In genomic region chr6:34941421-34941820, GRCh38 we compare ENCODE assay signal across 35 cellular contexts.
"Had no signal": no experiment of that assay in that cellular context is flagged by ENCODE, and none has a peak within 500 bp of the region (broad histone marks: within the 10 kb centered on the region; RNA-seq: fewer than 3 reads in every experiment).

No MANE protein-coding gene starts in this region.

- DNase-seq: activated B cell treated with CpG ODN at 0.5 μM for 24 hours; activated CD4-positive, alpha-beta T cell treated with anti-CD3 and anti-CD28 coated beads for 48 hours; activated CD4-positive, alpha-beta T cell treated with anti-CD3 and anti-CD28 coated beads, Interleukin-2, amount 50 U/mL, for 1 hour; activated CD4-positive, alpha-beta T cell treated with anti-CD3 and anti-CD28 coated beads, Interleukin-2, amount 50 U/mL, for 48 hours; activated CD8-positive, alpha-beta memory T cell treated with anti-CD3 and anti-CD28 coated beads for 24 hours; activated CD8-positive, alpha-beta T cell treated with anti-CD3 and anti-CD28 coated beads for 36 hours; activated effector memory CD4-positive, alpha-beta T cell treated with anti-CD3 and anti-CD28 coated beads, Interleukin-2, amount 50 U/mL, for 16 hours; activated naive CD4-positive, alpha-beta T cell treated with anti-CD3 and anti-CD28 coated beads for 36 hours; activated naive CD8-positive, alpha-beta T cell treated with anti-CD3 and anti-CD28 coated beads for 36 hours; activated naive CD8-positive, alpha-beta T cell treated with anti-CD3 and anti-CD28 coated beads, Interleukin-2, amount 50 U/mL, for 24 hours; activated T-cell treated with anti-CD3 and anti-CD28 coated beads, Interleukin-2, amount 50 U/mL, for 4 hours; adrenal gland; amygdala; aorta; body of pancreas; caudate nucleus; cortex of kidney; dermis blood vessel endothelial cell; effector CD4-positive, alpha-beta T cell; effector memory CD8-positive, alpha-beta T cell; erythroblast; foreskin keratinocyte; gastrocnemius medialis; glutamatergic neuron; T-helper 1 cell; T-helper 17 cell; T1000; WERI-Rb-1 had no signal

- H3K27ac ChIP-seq: body of pancreas, esophagus muscularis mucosa, foreskin keratinocyte, gastrocnemius medialis, WERI-Rb-1 had no signal

- H3K4me3 Mint-ChIP-seq: activated B cell treated with CpG ODN at 0.5 μM for 24 hours; activated CD8-positive, alpha-beta T cell treated with anti-CD3 and anti-CD28 coated beads for 36 hours; activated naive CD4-positive, alpha-beta T cell treated with anti-CD3 and anti-CD28 coated beads for 36 hours; activated naive CD4-positive, alpha-beta T cell treated with anti-CD3 and anti-CD28 coated beads, Interleukin-2, amount 50 U/mL, for 24 hours; activated naive CD8-positive, alpha-beta T cell treated with anti-CD3 and anti-CD28 coated beads for 36 hours; activated naive CD8-positive, alpha-beta T cell treated with anti-CD3 and anti-CD28 coated beads, Interleukin-2, amount 50 U/mL, for 24 hours; activated T-cell treated with anti-CD3 and anti-CD28 coated beads, Interleukin-2, amount 50 U/mL, for 4 hours; activated T-helper 1 cell treated with anti-CD3 and anti-CD28 coated beads, Interleukin-12 subunit alpha, Interleukin-12 subunit beta, Interleukin-2, Interleukin-4 antibody, amounts not matched to agents 30 ng/mL and 10 ng/mL and 1 ng/mL, durations not matched to agents 14 hours and 24 hours and 36 hours; effector memory CD8-positive, alpha-beta T cell; T-helper 17 cell; T-helper 2 cell treated with Interferon-gamma antibody and Interleukin-4, amounts not matched to agents 5 μg/mL and 100 μg/mL, for 36 hours had no signal

- H3K27me3 ChIP-seq: adrenal gland, body of pancreas, esophagus muscularis mucosa, foreskin keratinocyte, gastrocnemius medialis had no signal

- H3K4me1 ChIP-seq: foreskin keratinocyte had no signal

- FAIRE-seq: colon had no signal

- ATAC-seq: activated CD4-positive, CD25-positive, alpha-beta regulatory T cell treated with anti-CD3 and anti-CD28 coated beads, Interleukin-2, amount 50 U/mL, for 24 hours; activated CD8-positive, alpha-beta T cell treated with anti-CD3 and anti-CD28 coated beads for 36 hours; activated naive CD8-positive, alpha-beta T cell treated with anti-CD3 and anti-CD28 coated beads, Interleukin-2, amount 50 U/mL, for 24 hours; activated T-cell treated with anti-CD3 and anti-CD28 coated beads, Interleukin-2, amount 50 U/mL, for 4 hours; body of pancreas; effector memory CD8-positive, alpha-beta T cell; foreskin keratinocyte; gastrocnemius medialis; T-helper 17 cell had no signal

- H3K9me3 Mint-ChIP-seq: activated CD8-positive, alpha-beta T cell treated with anti-CD3 and anti-CD28 coated beads for 36 hours; activated naive CD4-positive, alpha-beta T cell treated with anti-CD3 and anti-CD28 coated beads for 36 hours; activated naive CD4-positive, alpha-beta T cell treated with anti-CD3 and anti-CD28 coated beads, Interleukin-2, amount 50 U/mL, for 24 hours; activated naive CD8-positive, alpha-beta T cell treated with anti-CD3 and anti-CD28 coated beads for 36 hours; activated naive CD8-positive, alpha-beta T cell treated with anti-CD3 and anti-CD28 coated beads, Interleukin-2, amount 50 U/mL, for 24 hours; activated T-cell treated with anti-CD3 and anti-CD28 coated beads, Interleukin-2, amount 50 U/mL, for 4 hours; activated T-helper 1 cell treated with anti-CD3 and anti-CD28 coated beads, Interleukin-12 subunit alpha, Interleukin-12 subunit beta, Interleukin-2, Interleukin-4 antibody, amounts not matched to agents 30 ng/mL and 10 ng/mL and 1 ng/mL, durations not matched to agents 14 hours and 24 hours and 36 hours; activated T-helper 2 cell treated with anti-CD3 and anti-CD28 coated beads, Interferon-gamma antibody, Interleukin-2, Interleukin-4, amounts not matched to agents 10 μg/mL and 5 μg/mL and 100 μg/mL, durations not matched to agents 14 hours and 24 hours and 36 hours; effector memory CD8-positive, alpha-beta T cell; T-helper 2 cell treated with Interferon-gamma antibody and Interleukin-4, amounts not matched to agents 5 μg/mL and 100 μg/mL, for 36 hours had no signal

- H3K36me3 ChIP-seq: adrenal gland, esophagus muscularis mucosa, gastrocnemius medialis, WERI-Rb-1 had no signal

- H3K27ac Mint-ChIP-seq: activated B cell treated with CpG ODN at 0.5 μM for 24 hours; activated CD8-positive, alpha-beta T cell treated with anti-CD3 and anti-CD28 coated beads for 36 hours; activated naive CD4-positive, alpha-beta T cell treated with anti-CD3 and anti-CD28 coated beads for 36 hours; activated naive CD4-positive, alpha-beta T cell treated with anti-CD3 and anti-CD28 coated beads, Interleukin-2, amount 50 U/mL, for 24 hours; activated naive CD8-positive, alpha-beta T cell treated with anti-CD3 and anti-CD28 coated beads for 36 hours; activated naive CD8-positive, alpha-beta T cell treated with anti-CD3 and anti-CD28 coated beads, Interleukin-2, amount 50 U/mL, for 24 hours; activated T-helper 1 cell treated with anti-CD3 and anti-CD28 coated beads, Interleukin-12 subunit alpha, Interleukin-12 subunit beta, Interleukin-2, Interleukin-4 antibody, amounts not matched to agents 30 ng/mL and 10 ng/mL and 1 ng/mL, durations not matched to agents 14 hours and 24 hours and 36 hours; activated T-helper 2 cell treated with anti-CD3 and anti-CD28 coated beads, Interferon-gamma antibody, Interleukin-2, Interleukin-4, amounts not matched to agents 10 μg/mL and 5 μg/mL and 100 μg/mL, durations not matched to agents 14 hours and 24 hours and 36 hours; T-helper 17 cell; T-helper 2 cell treated with Interferon-gamma antibody and Interleukin-4, amounts not matched to agents 5 μg/mL and 100 μg/mL, for 36 hours had no signal

- H3K27me3 Mint-ChIP-seq: activated B cell treated with CpG ODN at 0.5 μM for 24 hours; activated CD8-positive, alpha-beta T cell treated with anti-CD3 and anti-CD28 coated beads for 36 hours; activated naive CD4-positive, alpha-beta T cell treated with anti-CD3 and anti-CD28 coated beads, Interleukin-2, amount 50 U/mL, for 24 hours; activated naive CD8-positive, alpha-beta T cell treated with anti-CD3 and anti-CD28 coated beads for 36 hours; activated naive CD8-positive, alpha-beta T cell treated with anti-CD3 and anti-CD28 coated beads, Interleukin-2, amount 50 U/mL, for 24 hours; effector memory CD8-positive, alpha-beta T cell; T-helper 17 cell had no signal

- H3K9me3 ChIP-seq: adrenal gland, body of pancreas, esophagus muscularis mucosa, gastrocnemius medialis had no signal

- H3K4me1 Mint-ChIP-seq: activated B cell treated with CpG ODN at 0.5 μM for 24 hours; activated naive CD4-positive, alpha-beta T cell treated with anti-CD3 and anti-CD28 coated beads, Interleukin-2, amount 50 U/mL, for 24 hours; activated naive CD8-positive, alpha-beta T cell treated with anti-CD3 and anti-CD28 coated beads for 36 hours; activated naive CD8-positive, alpha-beta T cell treated with anti-CD3 and anti-CD28 coated beads, Interleukin-2, amount 50 U/mL, for 24 hours had no signal

- H3K4me3 ChIP-seq: adrenal gland, body of pancreas, esophagus muscularis mucosa, gastrocnemius medialis had no signal
